ENCODE assay signal across 10 cellular contexts in genomic region chr7:156816943-156817572, GRCh38.
DNase-seq lines count a peak whose midpoint lies in the region; ATAC-seq, FAIRE-seq and TF ChIP-seq lines count a peak whose summit lies in the region.
"Had no signal": no experiment of that assay in that cellular context is flagged by ENCODE, and none has a peak within 500 bp of the region (broad histone marks: within the 10 kb centered on the region; RNA-seq: fewer than 3 reads in every experiment).

No MANE protein-coding gene starts in this region.

- POLR2A ChIA-PET in IMR-90 (lab: Charles Lee; ENCODE audit: unreplicated experiment), result no interaction called here

- CTCF ChIA-PET in IMR-90 (lab: Yijun Ruan, JAX), result interaction anchor here (1.0 to 1.4 kb wide), 2 partner anchors 38 to 1005 kb away, joined by 3 read pairs; partner anchors contain the start of gene SHH

- no peak overlapping the region for H3K27ac ChIP-seq in IMR-90 (ENCODE audit: insufficient read depth, low read length)
- no peak overlapping the region for H3K27ac ChIP-seq in left lung
- no peak overlapping the region for H3K27ac ChIP-seq in right atrium auricular region
- H3K27ac ChIP-seq in GM23338 (ENCODE audit: low read depth), result no peak overlapping the region

- H3K4me2 ChIP-seq in IMR-90 (ENCODE audit: low read depth, low read length) (no peak overlapping the region), GM23338 (no peak overlapping the region)

- no peak overlapping the region for H4K5ac ChIP-seq in IMR-90 (ENCODE audit: low read depth, low read length)

- TF ChIP-seq RAD21 in IMR-90 (IDR thresholded peaks at IDR 0.05; ENCODE audit: low read length), result peak; percentile 79

- peaks cover 2% of the 10 kb centered on the region for H3K27me3 Mint-ChIP-seq in GM23338 (ENCODE audit: insufficient read depth, low read depth, poor library complexity)
- H3K27me3 Mint-ChIP-seq: naive B cell had no signal

- H3K36me3 ChIP-seq in IMR-90 (ENCODE audit: control insufficient read depth, insufficient read depth, low read length) (no peaks in the 10 kb centered on the region), left lung (peaks cover 0 to 10% of the 10 kb centered on the region in 2 donors), right atrium auricular region (peaks cover 5% of the 10 kb centered on the region), GM23338 (ENCODE audit: insufficient read depth) (no peaks in the 10 kb centered on the region)

- H3F3A ChIP-seq in GM23338 (replicated peaks; ENCODE audit: low read depth), result no peaks in the 10 kb centered on the region

- H3K9me1 ChIP-seq in IMR-90 (ENCODE audit: insufficient read depth, low read length), result no peaks in the 10 kb centered on the region

- WGBS in IMR-90 (ENCODE audit: extremely low coverage in 2 of 2, insufficient read length in 1 of 2), 2 experiments, result no CpG with 5 or more reads among the region's 1 CpG

- H3K4me1 Mint-ChIP-seq in GM23338, result no peaks in the 10 kb centered on the region; the same call in 2 of the 3 replicates
- H3K4me1 Mint-ChIP-seq: naive B cell had no signal

- H3K4me1 ChIP-seq in IMR-90 (ENCODE audit: control insufficient read depth, insufficient read depth, low read length) (no peaks in the 10 kb centered on the region), left lung (no peaks in the 10 kb centered on the region), right atrium auricular region (no peaks in the 10 kb centered on the region), GM23338 (ENCODE audit: insufficient read depth) (no peaks in the 10 kb centered on the region)

- no peak overlapping the region for H2BK5ac ChIP-seq in IMR-90 (ENCODE audit: low read depth, low read length, poor library complexity, severe bottlenecking)

- no TSS peak for BruUV-seq in IMR-90 (replicated peaks; lab: Mats Ljungman, UMichigan)

- H4K91ac ChIP-seq in IMR-90 (ENCODE audit: insufficient read depth, low read depth, low read length), result no peak overlapping the region

- H3K4me3 ChIP-seq in IMR-90 (ENCODE audit: insufficient read depth, low read depth, low read length) (no peak overlapping the region), left lung (no peak overlapping the region), right atrium auricular region (no peak overlapping the region), GM23338 (no peak overlapping the region)

- H2AFZ ChIP-seq in IMR-90 (replicated peaks; ENCODE audit: low read length, poor library complexity) (no peak overlapping the region), GM23338 (no peak overlapping the region)

- in situ Hi-C loops in IMR-90 (cut with MboI; ENCODE audit: low sequenced_read_pairs), result no loop called here

- H4K20me1 ChIP-seq in IMR-90 (ENCODE audit: insufficient read depth, low read length) (no peaks in the 10 kb centered on the region), GM23338 (replicated peaks; ENCODE audit: insufficient read depth) (no peaks in the 10 kb centered on the region)

- H3K9me2 ChIP-seq in GM23338 (ENCODE audit: insufficient read depth), result no peaks in the 10 kb centered on the region

- H2BK20ac ChIP-seq in IMR-90 (ENCODE audit: low read depth, low read length), result no peak overlapping the region

- H3K79me1 ChIP-seq in IMR-90 (ENCODE audit: low read depth in 1 of 2, low read length in 2 of 2), result no peaks in the 10 kb centered on the region; a peak in 1 of 4 replicates

- peaks cover under 1% of the 10 kb centered on the region; the same call in 1 of the 3 replicates for H3K36me3 Mint-ChIP-seq in GM23338 (ENCODE audit: low read depth)

- no peak overlapping the region for H2BK15ac ChIP-seq in IMR-90 (ENCODE audit: low read depth, low read length)

- no peaks in the 10 kb centered on the region for H3K9me3 Mint-ChIP-seq in GM23338
- H3K9me3 Mint-ChIP-seq: naive B cell had no signal

- H2AK5ac ChIP-seq in IMR-90 (ENCODE audit: low read depth, low read length), result no peak overlapping the region

- H3K56ac ChIP-seq in IMR-90 (ENCODE audit: extremely low read depth, insufficient read depth, low read length), result no peak overlapping the region

- no peak overlapping the region for H2AK9ac ChIP-seq in IMR-90 (replicated peaks; ENCODE audit: low read depth, low read length, poor library complexity)

- H3K4ac ChIP-seq in IMR-90 (ENCODE audit: low read depth, low read length), result no peak overlapping the region

- no peaks in the 10 kb centered on the region for H3K27me3 ChIP-seq in IMR-90 (ENCODE audit: control insufficient read depth, insufficient read depth, low read length)
- no peaks in the 10 kb centered on the region for H3K27me3 ChIP-seq in left lung
- no peaks in the 10 kb centered on the region for H3K27me3 ChIP-seq in right atrium auricular region
- no peaks in the 10 kb centered on the region for H3K27me3 ChIP-seq in GM23338 (ENCODE audit: insufficient read depth)

- no peak overlapping the region for H3K23ac ChIP-seq in IMR-90 (ENCODE audit: low read depth, low read length)

- peak; percentile 72 for ATAC-seq in IMR-90 (ENCODE audit: low read depth)
- ATAC-seq in left lung, result peak; percentile 33
- no peak for ATAC-seq in GM23338

- TF ChIP-seq POLR2A in IMR-90 (IDR thresholded peaks at IDR 0.05; ENCODE audit: low read depth, low read length), result no peak

- no peak for FAIRE-seq in D721Med (lab: Jason Lieb, UNC)

- TF ChIP-seq CTCF in D721Med (IDR thresholded peaks at IDR 0.05; ENCODE audit: insufficient read depth, missing control alignments), result peak; percentile 48
- peak; percentile 67 for TF ChIP-seq CTCF in IMR-90 (conservative IDR thresholded peaks at IDR 0.05; ENCODE audit: low read depth, low read length)
- peak in 1 of 2 donors; percentile 39 for TF ChIP-seq CTCF in left lung (IDR thresholded peaks at IDR 0.05)
- TF ChIP-seq CTCF in right atrium auricular region (IDR thresholded peaks at IDR 0.05), result no peak
- peak in 1 of 2 experiments; percentile 59; a peak in 3 of 4 replicates for TF ChIP-seq CTCF in GM23338 (conservative IDR thresholded peaks at IDR 0.05; ENCODE audit: low read depth in 2 of 2)

- intact Hi-C loops in IMR-90 (cut with micrococcal nuclease), result loop anchor here (1.0 to 2.0 kb wide), 3 partner anchors 1002 to 1020 kb away; no protein-coding TSS in a partner anchor
- intact Hi-C loops in left lung (cut with DNase I), result loop anchor here in 1 of 2 donors (10.0 kb wide), 1 partner anchor 1022 kb away; no protein-coding TSS in a partner anchor

- no peak overlapping the region for H3K27ac Mint-ChIP-seq in GM23338

- DNase-seq in D721Med (ENCODE audit: insufficient read length, low spot score) (no peak), IMR-90 (peak; percentile 38), amniotic stem cell (lab: John Stamatoyannopoulos, UW) (peak; percentile 14), left lung (no peak), EL (no peak), right atrium auricular region (ENCODE audit: low spot score) (no peak), GM23338 (ENCODE audit: low spot score) (no peak)
- no peak for DNase-seq in activated CD4-positive, alpha-beta T cell treated with anti-CD3 and anti-CD28 coated beads for 1 hour
- DNase-seq: activated CD4-positive, alpha-beta T cell treated with anti-CD3 and anti-CD28 coated beads, Interleukin-2, amount 50 U/mL, for 48 hours; naive B cell had no signal

- no peak overlapping the region for H3K4me3 Mint-ChIP-seq in GM23338
- H3K4me3 Mint-ChIP-seq: naive B cell had no signal

- dilution Hi-C loops in IMR-90 (cut with HindIII; ENCODE audit: low sequenced_read_pairs, unreplicated experiment), result no loop called here

- no peak overlapping the region for H3K18ac ChIP-seq in IMR-90 (ENCODE audit: low read depth, low read length)

- H3K14ac ChIP-seq in IMR-90 (replicated peaks; ENCODE audit: low read depth, low read length), result no peak overlapping the region

- H4K8ac ChIP-seq in IMR-90 (ENCODE audit: low read depth in 2 of 2, low read length in 2 of 2), result no peak overlapping the region

- no peak overlapping the region for H2BK120ac ChIP-seq in IMR-90 (ENCODE audit: low read depth, low read length)

- no peaks in the 10 kb centered on the region for H3K79me2 ChIP-seq in GM23338 (replicated peaks; ENCODE audit: insufficient read depth)

- H3K9me3 ChIP-seq in IMR-90 (ENCODE audit: control insufficient read depth, insufficient read depth, low read length) (no peaks in the 10 kb centered on the region), left lung (no peaks in the 10 kb centered on the region), right atrium auricular region (no peaks in the 10 kb centered on the region)

- no peak overlapping the region for H3K9ac ChIP-seq in IMR-90 (ENCODE audit: low read depth, low read length)

TF ChIP-seq in IMR-90, 13 proteins besides CTCF, POLR2A, EP300 and RAD21:
- TF ChIP-seq, protein P1, sequence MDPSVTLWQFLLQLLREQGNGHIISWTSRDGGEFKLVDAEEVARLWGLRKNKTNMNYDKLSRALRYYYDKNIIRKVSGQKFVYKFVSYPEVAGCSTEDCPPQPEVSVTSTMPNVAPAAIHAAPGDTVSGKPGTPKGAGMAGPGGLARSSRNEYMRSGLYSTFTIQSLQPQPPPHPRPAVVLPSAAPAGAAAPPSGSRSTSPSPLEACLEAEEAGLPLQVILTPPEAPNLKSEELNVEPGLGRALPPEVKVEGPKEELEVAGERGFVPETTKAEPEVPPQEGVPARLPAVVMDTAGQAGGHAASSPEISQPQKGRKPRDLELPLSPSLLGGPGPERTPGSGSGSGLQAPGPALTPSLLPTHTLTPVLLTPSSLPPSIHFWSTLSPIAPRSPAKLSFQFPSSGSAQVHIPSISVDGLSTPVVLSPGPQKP (IDR thresholded peaks at IDR 0.05; ENCODE audit: borderline replicate concordance, low read depth, low read length), result no peak
- peak; percentile 73 for TF ChIP-seq SMC3 (IDR thresholded peaks at IDR 0.05; ENCODE audit: low read depth, low read length)

TF ChIP-seq in GM23338, 12 proteins besides CTCF, POLR2A, EP300 and RAD21 (continues in another document):
- no peak for TF ChIP-seq ETS1 (IDR thresholded peaks at IDR 0.05)
- TF ChIP-seq NANOG (IDR thresholded peaks at IDR 0.05; ENCODE audit: borderline replicate concordance), result no peak

Comparison
In these comparisons a context has a peak if more than half of its experiments do, and no peak if none do; other contexts are left out.
1. DNase-seq: peak in IMR-90 (single experiment) and amniotic stem cell (single experiment); none in D721Med (single experiment), left lung (0 of 2), EL (single experiment), right atrium auricular region (single experiment), activated CD4-positive, alpha-beta T cell treated with anti-CD3 and anti-CD28 coated beads for 1 hour (single experiment) and GM23338 (single experiment).
2. CTCF ChIP-seq: peak in D721Med (single experiment) and IMR-90 (single experiment); none in right atrium auricular region (0 of 2).